In the genomic region with DNA sequence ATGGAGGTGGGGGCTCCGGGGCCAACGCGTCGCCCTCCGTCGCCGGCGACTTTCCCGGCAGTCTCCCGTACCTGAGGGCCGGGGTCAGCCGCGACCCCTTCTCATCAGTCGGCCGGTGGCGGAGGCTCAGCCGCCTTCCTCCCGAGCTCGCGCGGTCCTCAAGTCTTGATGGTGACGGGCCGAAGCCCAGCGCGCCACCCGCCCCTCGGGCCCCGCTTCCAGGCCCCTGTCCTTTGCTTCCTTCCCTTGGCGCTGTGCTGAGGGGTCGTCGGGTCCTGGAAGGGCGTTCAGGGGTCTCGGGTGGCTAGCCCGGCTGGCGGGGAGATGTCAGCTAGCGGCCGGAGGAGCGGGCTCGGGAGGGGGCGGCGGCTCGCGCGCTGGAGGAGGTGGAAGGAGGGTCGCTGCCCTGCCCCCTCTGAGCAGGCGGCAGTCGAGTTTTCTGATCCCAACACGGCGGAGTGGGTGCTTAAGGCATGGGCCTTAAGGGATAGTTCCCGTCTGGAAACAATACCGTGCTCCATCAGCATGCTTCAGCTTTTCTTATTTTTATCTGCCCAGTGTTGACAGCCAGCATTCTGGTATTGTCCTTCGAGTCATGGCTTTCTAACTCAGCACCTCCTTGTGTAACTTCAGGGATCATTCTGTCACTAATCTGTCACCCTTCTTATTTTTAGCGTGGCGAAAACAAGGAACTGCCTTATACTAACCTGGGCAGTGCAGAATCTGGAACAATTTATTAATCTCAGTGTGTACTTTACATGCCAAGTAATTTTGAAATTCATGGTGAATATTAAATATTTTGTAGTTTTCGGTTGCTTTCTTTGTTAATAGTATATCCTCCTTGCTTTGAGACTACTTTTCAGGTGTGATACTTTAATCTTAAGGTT, we compare ENCODE assay signal across 8 cellular contexts. TPM values are rescaled to one million over a fixed set of nuclear protein-coding genes. Genes with fewer than 3 reads are reported as not detected.
DNase-seq lines count a peak whose midpoint lies in the region; TF ChIP-seq lines count a peak whose summit lies in the region.

No MANE protein-coding gene starts in this region.

- BruUV-seq in Caco-2 (replicated peaks; lab: Mats Ljungman, UMichigan) = no TSS peak

- H3K4me1 ChIP-seq in Caco-2 = peaks cover 19% of the 10 kb centered on the region
- peaks cover 33% of the 10 kb centered on the region for H3K4me1 ChIP-seq in HAP-1
- H3K4me1 ChIP-seq in endocrine pancreas (ENCODE audit: control insufficient read depth, insufficient read depth, low read length) = peaks cover 18% of the 10 kb centered on the region

- in situ Hi-C loops in HAP-1 (cut with MboI; ENCODE audit: low sequenced_read_pairs) = no loop called here

- CTCF ChIA-PET in Caco-2 (lab: Charles Lee) = interaction anchor here (1.0 to 1.2 kb wide), 6 partner anchors 16 to 147 kb away, joined by 3 to 6 read pairs (median 4); no protein-coding TSS in a partner anchor
- CTCF ChIA-PET in activated CD4-positive, alpha-beta memory T cell treated with anti-CD3 and anti-CD28 coated beads, Interleukin-2, amount 10 ng/mL, durations not matched to agents 7 days and 5 days (lab: Charles Lee) = interaction anchor here (0.7 to 2.5 kb wide), 14 partner anchors 26 to 148 kb away, joined by 3 to 13 read pairs (median 5); no protein-coding TSS in a partner anchor

- no peaks in the 10 kb centered on the region for H3K27me3 Mint-ChIP-seq in Caco-2 (ENCODE audit: insufficient read depth, unreplicated experiment)
- H3K27me3 Mint-ChIP-seq in activated CD4-positive, alpha-beta memory T cell treated with anti-CD3 and anti-CD28 coated beads, Interleukin-2, amount 10 ng/mL, durations not matched to agents 7 days and 5 days = no peaks in the 10 kb centered on the region
- H3K27me3 Mint-ChIP-seq in mesothelial cell of epicardium (ENCODE audit: low read depth) = no peaks in the 10 kb centered on the region

- no peaks in the 10 kb centered on the region for H3K27me3 ChIP-seq in Caco-2 (replicated peaks; ENCODE audit: control insufficient read depth, insufficient read depth, low read length)
- no peaks in the 10 kb centered on the region for H3K27me3 ChIP-seq in HAP-1 (ENCODE audit: low read depth)
- no peaks in the 10 kb centered on the region for H3K27me3 ChIP-seq in endocrine pancreas (ENCODE audit: control insufficient read depth, insufficient read depth, low read length)

- TF ChIP-seq CTCF in Caco-2 (IDR thresholded peaks at IDR 0.05; ENCODE audit: insufficient read depth in 1 of 2, low read depth in 1 of 2, low read length in 1 of 2, severe bottlenecking in 1 of 2, unreplicated experiment in 1 of 2) (peak in 1 of 2 experiments; percentile 17), mesothelial cell of epicardium (IDR thresholded peaks at IDR 0.05; ENCODE audit: unreplicated experiment) (no peak)

- H3K9me3 Mint-ChIP-seq in Caco-2 (ENCODE audit: unreplicated experiment) = no peaks in the 10 kb centered on the region
- no peaks in the 10 kb centered on the region for H3K9me3 Mint-ChIP-seq in activated CD4-positive, alpha-beta memory T cell treated with anti-CD3 and anti-CD28 coated beads, Interleukin-2, amount 10 ng/mL, durations not matched to agents 7 days and 5 days
- H3K9me3 Mint-ChIP-seq in mesothelial cell of epicardium = peaks cover 6% of the 10 kb centered on the region

- H3K27ac Mint-ChIP-seq in Caco-2 (ENCODE audit: unreplicated experiment) (peak overlapping the region; percentile 93), mesothelial cell of epicardium (peak overlapping the region; percentile 96)
- H3K27ac Mint-ChIP-seq in activated CD4-positive, alpha-beta memory T cell treated with anti-CD3 and anti-CD28 coated beads, Interleukin-2, amount 10 ng/mL, durations not matched to agents 7 days and 5 days = peak overlapping the region; percentile 87

- POLR2A ChIA-PET in Caco-2 (lab: Charles Lee) = interaction anchor here (1.2 to 1.4 kb wide), 2 partner anchors 13 to 68 kb away, joined by 4 to 7 read pairs; no protein-coding TSS in a partner anchor
- POLR2A ChIA-PET in activated CD4-positive, alpha-beta memory T cell treated with anti-CD3 and anti-CD28 coated beads, Interleukin-2, amount 10 ng/mL, durations not matched to agents 7 days and 5 days (lab: Charles Lee) = interaction anchor here (0.6 to 3.4 kb wide), 13 partner anchors 9 to 221 kb away, joined by 3 to 50 read pairs (median 5); a partner anchor contains a TSS

- H3K9me3 ChIP-seq in Caco-2 = no peaks in the 10 kb centered on the region
- H3K9me3 ChIP-seq in HAP-1 = no peaks in the 10 kb centered on the region
- no peaks in the 10 kb centered on the region for H3K9me3 ChIP-seq in endocrine pancreas (ENCODE audit: control insufficient read depth, low read length)

- peak overlapping the region; percentile 99 for H3K4me3 Mint-ChIP-seq in Caco-2 (ENCODE audit: unreplicated experiment)
- peak overlapping the region; percentile 92 for H3K4me3 Mint-ChIP-seq in activated CD4-positive, alpha-beta memory T cell treated with anti-CD3 and anti-CD28 coated beads, Interleukin-2, amount 10 ng/mL, durations not matched to agents 7 days and 5 days
- peak overlapping the region; percentile 95 for H3K4me3 Mint-ChIP-seq in mesothelial cell of epicardium

- H3K4me1 Mint-ChIP-seq in Caco-2 (ENCODE audit: low read depth, unreplicated experiment) = peaks cover 27% of the 10 kb centered on the region
- H3K4me1 Mint-ChIP-seq in activated CD4-positive, alpha-beta memory T cell treated with anti-CD3 and anti-CD28 coated beads, Interleukin-2, amount 10 ng/mL, durations not matched to agents 7 days and 5 days = peaks cover 70% of the 10 kb centered on the region
- H3K4me1 Mint-ChIP-seq in mesothelial cell of epicardium = peaks cover 34% of the 10 kb centered on the region

- intact Hi-C loops in Caco-2 (cut with micrococcal nuclease; ENCODE audit: unreplicated experiment) = loop anchor here (2.0 to 5.0 kb wide), 5 partner anchors 33 to 137 kb away; no protein-coding TSS in a partner anchor

- H3K9ac ChIP-seq in endocrine pancreas (ENCODE audit: control insufficient read depth, insufficient read depth, low read length) = peak overlapping the region; percentile 99

- peaks cover 39% of the 10 kb centered on the region for H3K36me3 Mint-ChIP-seq in Caco-2 (ENCODE audit: insufficient read depth, unreplicated experiment)
- H3K36me3 Mint-ChIP-seq in activated CD4-positive, alpha-beta memory T cell treated with anti-CD3 and anti-CD28 coated beads, Interleukin-2, amount 10 ng/mL, durations not matched to agents 7 days and 5 days (ENCODE audit: low read depth) = peaks cover 70% of the 10 kb centered on the region
- peaks cover 15% of the 10 kb centered on the region for H3K36me3 Mint-ChIP-seq in mesothelial cell of epicardium

- peak overlapping the region; percentile 97 for H3K4me3 ChIP-seq in Caco-2 (ENCODE audit: low read depth, low read length)
- H3K4me3 ChIP-seq in HAP-1 = peak overlapping the region; percentile 80
- peak overlapping the region; percentile 94 for H3K4me3 ChIP-seq in endocrine pancreas (ENCODE audit: control insufficient read depth, insufficient read depth, low read length)

- DNase-seq in Caco-2 (peak; percentile 54 to 55), HAP-1 (ENCODE audit: low spot score in 2 of 2) (peak; percentile 69 to 76), NCI-H2171 (lab: John Stamatoyannopoulos, UW) (peak; percentile 39), mesothelial cell of epicardium (ENCODE audit: low spot score in 2 of 2, unreplicated experiment in 2 of 2) (peak; percentile 38 to 71), superior temporal gyrus (ENCODE audit: extremely low spot score) (peak; percentile 56), mucosa of gallbladder (ENCODE audit: low spot score) (no peak)
- peak; percentile 38 for DNase-seq in activated CD4-positive, alpha-beta memory T cell treated with anti-CD3 and anti-CD28 coated beads, Interleukin-2, amount 10 ng/mL, durations not matched to agents 7 days and 5 days

- H3K36me3 ChIP-seq in Caco-2 (ENCODE audit: control insufficient read depth, insufficient read depth, low read length) = no peaks in the 10 kb centered on the region
- peaks cover under 1% of the 10 kb centered on the region for H3K36me3 ChIP-seq in HAP-1 (replicated peaks)
- H3K36me3 ChIP-seq in endocrine pancreas (ENCODE audit: control insufficient read depth, insufficient read depth, low read length) = no peaks in the 10 kb centered on the region

RNA-seq across cellular contexts. Expression of a gene that starts 0.7 kb away (rescaled TPM):
- total RNA-seq in Caco-2 (2022) (33.8 and 36.9 TPM in 2 replicates), mesothelial cell of epicardium (36.1 to 38.2 TPM (median 37.5 TPM) in 3 replicates), mucosa of gallbladder (11.3 TPM)
- 10 to 100 TPM; 70.4 to 71.7 TPM for total RNA-seq in activated CD4-positive, alpha-beta memory T cell treated with anti-CD3 and anti-CD28 coated beads, Interleukin-2, amount 10 ng/mL, durations not matched to agents 7 days and 5 days

RNA-seq across cellular contexts. Expression of a gene that starts 1.1 kb away (rescaled TPM):
- total RNA-seq in Caco-2 (2022) (18.9 and 19.6 TPM in 2 replicates), mesothelial cell of epicardium (14.2 to 17.2 TPM (median 16.5 TPM) in 3 replicates), mucosa of gallbladder (12.2 TPM)
- 10 to 100 TPM; 25.0 to 25.4 TPM for total RNA-seq in activated CD4-positive, alpha-beta memory T cell treated with anti-CD3 and anti-CD28 coated beads, Interleukin-2, amount 10 ng/mL, durations not matched to agents 7 days and 5 days
